Comparison of ENCODE assay signal across 7 cellular contexts in genomic region chr17:81239714-81240555, GRCh38. TPM values are rescaled to one million over a fixed set of nuclear protein-coding genes. Genes with fewer than 3 reads are reported as not detected.
DNase-seq lines count a peak whose midpoint lies in the region; ATAC-seq and TF ChIP-seq lines count a peak whose summit lies in the region.

No MANE protein-coding gene starts in this region.

- BruUV-seq in PC-9 (replicated peaks; lab: Mats Ljungman, UMichigan): no TSS peak

- POLR2A ChIA-PET in PC-9 (lab: Charles Lee; ENCODE audit: unreplicated experiment): interaction anchor here (0.6 kb wide), 1 partner anchor 303 kb away, joined by 3 read pairs; no protein-coding TSS in a partner anchor

- no peak for TF ChIP-seq CTCF in PC-9 (conservative IDR thresholded peaks at IDR 0.05)

- peak overlapping the region; percentile 66; the same call in 1 of the 2 replicates for H2AFZ ChIP-seq in PC-9

- no peaks in the 10 kb centered on the region; the same call in 1 of the 2 replicates for H4K20me1 ChIP-seq in PC-9 (ENCODE audit: insufficient read depth)

- H3K9me3 ChIP-seq in PC-9 (ENCODE audit: insufficient read depth, low read depth): no peaks in the 10 kb centered on the region

- H3K27ac ChIP-seq in PC-9: no peak overlapping the region
- H3K27ac ChIP-seq in angular gyrus (ENCODE audit: low read depth, low read length): peak overlapping the region; percentile 66

- H3K79me2 ChIP-seq in PC-9 (ENCODE audit: low read depth): peaks cover 15% of the 10 kb centered on the region

- no peaks in the 10 kb centered on the region for H3K27me3 ChIP-seq in PC-9 (ENCODE audit: insufficient read depth, low read depth)

- H3K4me1 ChIP-seq in PC-9 (replicated peaks; ENCODE audit: insufficient read depth): peaks cover 6% of the 10 kb centered on the region; the same call in 1 of the 2 replicates

- peak overlapping the region; percentile 87 for H3K4me2 ChIP-seq in PC-9

- H3F3A ChIP-seq in PC-9 (ENCODE audit: insufficient read depth, low read depth): 0 out of 2 replicates have a peak, but pooled peaks cover 7% of the 10 kb centered on the region

- H3K4me3 ChIP-seq in PC-9: peak overlapping the region; percentile 75

- DNase-seq in PC-9 (no peak), left lobe of liver (ENCODE audit: low spot score) (no peak), NCI-H510A (lab: John Stamatoyannopoulos, UW) (no peak)
- peak; percentile 31 to 39 for DNase-seq in stimulated activated CD8-positive, alpha-beta memory T cell treated with anti-CD3 and anti-CD28 coated beads, Interleukin-15, amount 100 ng/mL, for 48 hours (ENCODE audit: low read depth in 2 of 2)

- CTCF ChIA-PET in PC-9 (lab: Charles Lee): no interaction called here

- no peaks in the 10 kb centered on the region for H3K9me2 ChIP-seq in PC-9 (ENCODE audit: insufficient read depth)

- intact Hi-C loops in PC-9 (cut with micrococcal nuclease; ENCODE audit: unreplicated experiment): loop anchor here (1.0 to 5.0 kb wide), 2 partner anchors 251 to 318 kb away; no protein-coding TSS in a partner anchor

- peak; percentile 10 for ATAC-seq in GM18907 (IDR thresholded peaks at IDR 0.05; ENCODE audit: unreplicated experiment)
- ATAC-seq in left lobe of liver: peak; percentile 2
- no peak for ATAC-seq in GM19455 (IDR thresholded peaks at IDR 0.05; ENCODE audit: unreplicated experiment)

- H3K36me3 ChIP-seq in PC-9 (ENCODE audit: low read depth): no peaks in the 10 kb centered on the region

RNA-seq across cellular contexts. Expression of gene NDUFAF8, which starts 0.8 kb away (rescaled TPM):
- total RNA-seq in PC-9 (2021) (53.3 and 64.2 TPM in 2 replicates), left lobe of liver (33.3 TPM)

RNA-seq across cellular contexts. Expression of gene TEPSIN, which starts 1.1 kb away (rescaled TPM):
- total RNA-seq in PC-9 (2021): 35.0 and 36.8 TPM in 2 replicates
- total RNA-seq in left lobe of liver: 33.9 TPM

RNA-seq across cellular contexts. Expression of gene CEP131, which starts 17.2 kb away (rescaled TPM):
- total RNA-seq in PC-9 (2021) (24.4 and 33.4 TPM in 2 replicates), left lobe of liver (2.1 TPM)

RNA-seq across cellular contexts. Expression of gene SLC38A10, which starts 55.2 kb away (rescaled TPM):
- 127 and 130 TPM in 2 replicates for total RNA-seq in PC-9 (2021)
- total RNA-seq in left lobe of liver: 101 TPM

Comparison
In these comparisons a context has a peak if more than half of its experiments do, and no peak if none do; other contexts are left out.
1. DNase-seq: peak in stimulated activated CD8-positive, alpha-beta memory T cell treated with anti-CD3 and anti-CD28 coated beads, Interleukin-15, amount 100 ng/mL, for 48 hours (2 of 2); none in PC-9 (0 of 2), left lobe of liver (single experiment) and NCI-H510A (single experiment).